ENCODE assay signal across 10 cellular contexts in genomic region chrX:118348186-118348810, GRCh38.
A peak's percentile ranks its signal among the peaks of the same experiment; 100 is the strongest.
DNase-seq lines count a peak whose midpoint lies in the region; ATAC-seq, FAIRE-seq and TF ChIP-seq lines count a peak whose summit lies in the region.
"Had no signal": no experiment of that assay in that cellular context is flagged by ENCODE, and none has a peak within 500 bp of the region (broad histone marks: within the 10 kb centered on the region; RNA-seq: fewer than 3 reads in every experiment).

No MANE protein-coding gene starts in this region.

- TF ChIP-seq CTCF in RWPE2 (IDR thresholded peaks at IDR 0.05; ENCODE audit: poor library complexity, severe bottlenecking) (no peak), epithelial cell of esophagus (IDR thresholded peaks at IDR 0.05; ENCODE audit: insufficient read depth, low read depth, low read length, missing control alignments) (no peak)

- peak overlapping the region; percentile 84 for H3K27ac ChIP-seq in RWPE2 (ENCODE audit: poor library complexity, severe bottlenecking)
- H3K27ac ChIP-seq: uterus had no signal

- no peak for TF ChIP-seq POLR2A in GM18505 (IDR thresholded peaks at IDR 0.05; ENCODE audit: borderline replicate concordance, extremely low read depth, insufficient read depth, insufficient read length)

- no peaks in the 10 kb centered on the region for H3K9me3 ChIP-seq in RWPE2 (ENCODE audit: severe bottlenecking)
- H3K9me3 ChIP-seq: uterus had no signal

- H3K4me3 ChIP-seq in RWPE2 (ENCODE audit: severe bottlenecking) = peak overlapping the region; percentile 67
- peak overlapping the region; percentile 80 for H3K4me3 ChIP-seq in epithelial cell of esophagus (ENCODE audit: low read length)
- H3K4me3 ChIP-seq in skeletal muscle cell (ENCODE audit: low read depth, low read length) = peak overlapping the region; percentile 84

- no peaks in the 10 kb centered on the region for H3K36me3 ChIP-seq in RWPE2 (ENCODE audit: low read depth)
- H3K36me3 ChIP-seq: uterus had no signal

- DNase-seq in GM19239 (ENCODE audit: insufficient read length, low spot score) (no peak), RWPE2 (ENCODE audit: low spot score) (no peak), epithelial cell of esophagus (ENCODE audit: low read depth) (no peak), skeletal muscle cell (ENCODE audit: low read depth) (no peak), LoVo (ENCODE audit: low spot score) (no peak)
- DNase-seq: retina, uterus had no signal

- ATAC-seq in RWPE2 (ENCODE audit: low read depth) (no peak), GM21367 (IDR thresholded peaks at IDR 0.05; ENCODE audit: unreplicated experiment) (no peak), GM18505 (IDR thresholded peaks at IDR 0.05; ENCODE audit: unreplicated experiment) (no peak)

- FAIRE-seq in GM19239 (lab: Jason Lieb, UNC) = peak; percentile 71
- FAIRE-seq: colon had no signal

- peaks cover 24% of the 10 kb centered on the region for H3K4me1 ChIP-seq in RWPE2 (ENCODE audit: insufficient read depth, poor library complexity, severe bottlenecking)
- H3K4me1 ChIP-seq: uterus had no signal

- no peaks in the 10 kb centered on the region for H3K27me3 ChIP-seq in RWPE2 (ENCODE audit: insufficient read depth, poor library complexity, severe bottlenecking)
- H3K27me3 ChIP-seq: uterus had no signal
